13 cellular contexts compared by ENCODE assay signal in the genomic region with DNA sequence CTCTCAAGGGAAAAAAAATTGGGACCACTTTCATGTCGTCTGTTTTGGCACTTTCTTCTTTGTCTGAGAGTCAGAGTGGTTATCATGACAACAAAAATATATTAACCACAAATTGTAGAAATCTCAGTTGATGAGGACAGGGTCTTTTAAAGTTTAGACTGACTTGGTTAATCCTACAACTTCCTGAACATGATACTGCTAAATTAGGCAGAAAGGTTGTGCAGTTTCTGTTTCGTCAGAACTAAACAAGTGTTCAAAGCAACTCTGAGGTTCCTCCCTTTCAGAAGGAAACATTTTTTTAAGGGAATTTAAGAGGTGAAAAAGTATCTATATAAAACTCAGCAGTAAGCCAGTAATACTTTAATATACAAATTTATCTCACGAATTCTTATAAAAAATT. TPM values are rescaled to one million over a fixed set of nuclear protein-coding genes. Genes with fewer than 3 reads are reported as not detected.
A peak's percentile ranks its signal among the peaks of the same experiment; 100 is the strongest.
DNase-seq lines count a peak whose midpoint lies in the region; ATAC-seq lines count a peak whose summit lies in the region.
"Had no signal": no experiment of that assay in that cellular context is flagged by ENCODE, and none has a peak within 500 bp of the region (broad histone marks: within the 10 kb centered on the region; RNA-seq: fewer than 3 reads in every experiment).

No MANE protein-coding gene starts in this region.

- H3K36me3 Mint-ChIP-seq in activated naive CD8-positive, alpha-beta T cell treated with anti-CD3 and anti-CD28 coated beads, Interleukin-2, amount 50 U/mL, for 24 hours (ENCODE audit: low read depth) = no peaks in the 10 kb centered on the region
- no peaks in the 10 kb centered on the region for H3K36me3 Mint-ChIP-seq in activated naive CD8-positive, alpha-beta T cell treated with anti-CD3 and anti-CD28 coated beads for 36 hours
- no peaks in the 10 kb centered on the region for H3K36me3 Mint-ChIP-seq in activated CD4-positive, alpha-beta memory T cell treated with anti-CD3 and anti-CD28 coated beads, Interleukin-2, amount 10 ng/mL, durations not matched to agents 7 days and 5 days (ENCODE audit: low read depth)

- CTCF ChIA-PET in activated CD4-positive, alpha-beta memory T cell treated with anti-CD3 and anti-CD28 coated beads, Interleukin-2, amount 10 ng/mL, durations not matched to agents 7 days and 5 days (lab: Charles Lee) = no interaction called here

- H3K4me3 Mint-ChIP-seq in activated naive CD8-positive, alpha-beta T cell treated with anti-CD3 and anti-CD28 coated beads, Interleukin-2, amount 50 U/mL, for 24 hours = no peak overlapping the region
- no peak overlapping the region for H3K4me3 Mint-ChIP-seq in activated naive CD8-positive, alpha-beta T cell treated with anti-CD3 and anti-CD28 coated beads for 36 hours
- no peak overlapping the region for H3K4me3 Mint-ChIP-seq in activated CD4-positive, alpha-beta memory T cell treated with anti-CD3 and anti-CD28 coated beads, Interleukin-2, amount 10 ng/mL, durations not matched to agents 7 days and 5 days
- H3K4me3 Mint-ChIP-seq: activated T-cell treated with anti-CD3 and anti-CD28 coated beads, Interleukin-2, amount 50 U/mL, for 24 hours had no signal

- no peaks in the 10 kb centered on the region for H3K9me3 Mint-ChIP-seq in activated naive CD8-positive, alpha-beta T cell treated with anti-CD3 and anti-CD28 coated beads, Interleukin-2, amount 50 U/mL, for 24 hours
- no peaks in the 10 kb centered on the region for H3K9me3 Mint-ChIP-seq in activated naive CD8-positive, alpha-beta T cell treated with anti-CD3 and anti-CD28 coated beads for 36 hours
- no peaks in the 10 kb centered on the region for H3K9me3 Mint-ChIP-seq in activated CD4-positive, alpha-beta memory T cell treated with anti-CD3 and anti-CD28 coated beads, Interleukin-2, amount 10 ng/mL, durations not matched to agents 7 days and 5 days
- H3K9me3 Mint-ChIP-seq: activated T-cell treated with anti-CD3 and anti-CD28 coated beads, Interleukin-2, amount 50 U/mL, for 24 hours had no signal

- DNase-seq in activated naive CD8-positive, alpha-beta T cell treated with anti-CD3 and anti-CD28 coated beads, Interleukin-2, amount 50 U/mL, for 24 hours = no peak
- DNase-seq in activated naive CD8-positive, alpha-beta T cell treated with anti-CD3 and anti-CD28 coated beads for 36 hours = no peak
- no peak for DNase-seq in epithelial cell of prostate (ENCODE audit: low read depth, low spot score)
- no peak for DNase-seq in HuH-7 (ENCODE audit: low spot score)
- no peak for DNase-seq in activated CD4-positive, alpha-beta memory T cell treated with anti-CD3 and anti-CD28 coated beads, Interleukin-2, amount 10 ng/mL, durations not matched to agents 7 days and 5 days
- DNase-seq in stimulated activated CD4-positive, alpha-beta T cell treated with anti-CD3 and anti-CD28 coated beads, Interleukin-15, amount 100 ng/mL, for 24 hours = no peak
- DNase-seq: activated T-cell treated with anti-CD3 and anti-CD28 coated beads, Interleukin-2, amount 50 U/mL, for 24 hours; central memory CD4-positive, alpha-beta T cell; mammary epithelial cell; NCI-H1436 treated with DMSO at 0.1 percent for 48 hours had no signal

- POLR2A ChIA-PET in activated CD4-positive, alpha-beta memory T cell treated with anti-CD3 and anti-CD28 coated beads, Interleukin-2, amount 10 ng/mL, durations not matched to agents 7 days and 5 days (lab: Charles Lee) = no interaction called here

- H3K27ac Mint-ChIP-seq in activated naive CD8-positive, alpha-beta T cell treated with anti-CD3 and anti-CD28 coated beads, Interleukin-2, amount 50 U/mL, for 24 hours = peak overlapping the region; percentile 8
- H3K27ac Mint-ChIP-seq in activated naive CD8-positive, alpha-beta T cell treated with anti-CD3 and anti-CD28 coated beads for 36 hours = no peak overlapping the region
- no peak overlapping the region for H3K27ac Mint-ChIP-seq in activated CD4-positive, alpha-beta memory T cell treated with anti-CD3 and anti-CD28 coated beads, Interleukin-2, amount 10 ng/mL, durations not matched to agents 7 days and 5 days
- H3K27ac Mint-ChIP-seq: activated T-cell treated with anti-CD3 and anti-CD28 coated beads, Interleukin-2, amount 50 U/mL, for 24 hours had no signal

- H3K4me1 Mint-ChIP-seq in activated naive CD8-positive, alpha-beta T cell treated with anti-CD3 and anti-CD28 coated beads, Interleukin-2, amount 50 U/mL, for 24 hours = peaks cover 2% of the 10 kb centered on the region
- H3K4me1 Mint-ChIP-seq in activated naive CD8-positive, alpha-beta T cell treated with anti-CD3 and anti-CD28 coated beads for 36 hours = peaks cover 5% of the 10 kb centered on the region
- peaks cover 9% of the 10 kb centered on the region for H3K4me1 Mint-ChIP-seq in activated CD4-positive, alpha-beta memory T cell treated with anti-CD3 and anti-CD28 coated beads, Interleukin-2, amount 10 ng/mL, durations not matched to agents 7 days and 5 days

- no peak for ATAC-seq in activated naive CD8-positive, alpha-beta T cell treated with anti-CD3 and anti-CD28 coated beads, Interleukin-2, amount 50 U/mL, for 24 hours
- peak; percentile 69 for ATAC-seq in HG03460 (IDR thresholded peaks at IDR 0.05; ENCODE audit: unreplicated experiment)
- ATAC-seq in HG03520 (IDR thresholded peaks at IDR 0.05; ENCODE audit: unreplicated experiment) = no peak

- H3K27ac ChIP-seq in epithelial cell of prostate = peak overlapping the region; percentile 96
- H3K27ac ChIP-seq: HL-60 had no signal

- no peaks in the 10 kb centered on the region for H3K27me3 Mint-ChIP-seq in activated naive CD8-positive, alpha-beta T cell treated with anti-CD3 and anti-CD28 coated beads, Interleukin-2, amount 50 U/mL, for 24 hours
- no peaks in the 10 kb centered on the region for H3K27me3 Mint-ChIP-seq in activated naive CD8-positive, alpha-beta T cell treated with anti-CD3 and anti-CD28 coated beads for 36 hours
- no peaks in the 10 kb centered on the region for H3K27me3 Mint-ChIP-seq in activated CD4-positive, alpha-beta memory T cell treated with anti-CD3 and anti-CD28 coated beads, Interleukin-2, amount 10 ng/mL, durations not matched to agents 7 days and 5 days
- H3K27me3 Mint-ChIP-seq: activated T-cell treated with anti-CD3 and anti-CD28 coated beads, Interleukin-2, amount 50 U/mL, for 24 hours had no signal

RNA-seq across cellular contexts. Expression of a gene that starts 15.3 kb away (rescaled TPM):
- 1 to 10 TPM; 2.7 to 2.9 TPM for total RNA-seq in activated naive CD8-positive, alpha-beta T cell treated with anti-CD3 and anti-CD28 coated beads for 36 hours
- total RNA-seq in activated CD4-positive, alpha-beta memory T cell treated with anti-CD3 and anti-CD28 coated beads, Interleukin-2, amount 10 ng/mL, durations not matched to agents 7 days and 5 days = 1 to 10 TPM; 1.6 to 2.3 TPM
